In the genomic region with DNA sequence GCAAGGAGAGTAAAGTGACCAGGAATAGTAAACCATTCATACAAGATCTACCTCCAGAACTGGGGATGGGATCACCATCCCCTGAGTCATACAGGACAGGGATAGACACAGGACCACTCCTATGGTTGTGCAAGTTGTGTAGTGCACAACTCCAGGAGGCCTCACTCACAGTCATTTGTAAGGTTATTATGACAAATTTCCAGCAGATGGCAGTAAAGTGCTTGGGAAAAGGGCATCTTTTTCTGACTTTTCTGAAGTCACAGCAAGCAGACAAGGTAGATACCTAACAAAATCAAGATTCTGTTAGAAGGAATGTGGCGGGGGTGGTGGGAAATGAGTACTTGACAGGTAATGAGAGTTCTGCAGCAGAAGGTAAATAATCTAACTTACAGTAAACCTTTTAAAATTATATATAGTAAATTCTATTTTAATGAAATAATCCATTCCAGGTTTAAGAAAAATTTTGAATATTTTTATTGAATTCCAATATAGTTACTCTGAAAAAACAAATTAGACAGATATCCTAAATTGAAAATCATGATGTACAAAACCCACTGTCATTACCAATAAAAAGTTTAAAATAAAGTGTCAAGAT, we compare ENCODE assay signal across 8 cellular contexts. TPM values are rescaled to one million over a fixed set of nuclear protein-coding genes. Genes with fewer than 3 reads are reported as not detected.
DNase-seq lines count a peak whose midpoint lies in the region; ATAC-seq, FAIRE-seq and TF ChIP-seq lines count a peak whose summit lies in the region.

No MANE protein-coding gene starts in this region.

- FAIRE-seq in urothelium cell line (lab: Jason Lieb, UNC): no peak

- H3K4me1 ChIP-seq in RWPE2 (ENCODE audit: insufficient read depth, poor library complexity, severe bottlenecking): peaks cover 29% of the 10 kb centered on the region
- no peaks in the 10 kb centered on the region for H3K4me1 ChIP-seq in colonic mucosa
- H3K4me1 ChIP-seq in liver (ENCODE audit: control insufficient read depth in 4 of 4, insufficient read depth in 4 of 4, low read length in 3 of 4): peaks cover 6 to 14% (median 13%) of the 10 kb centered on the region in 4 donors

- H3K9me3 ChIP-seq in RWPE2 (ENCODE audit: severe bottlenecking) (no peaks in the 10 kb centered on the region), colonic mucosa (no peaks in the 10 kb centered on the region), liver (ENCODE audit: control insufficient read depth in 4 of 4, low read length in 3 of 4) (no peaks in the 10 kb centered on the region)

- no peak overlapping the region for H3K4me3 ChIP-seq in RWPE2 (ENCODE audit: severe bottlenecking)
- no peak overlapping the region for H3K4me3 ChIP-seq in colonic mucosa
- no peak overlapping the region for H3K4me3 ChIP-seq in liver (ENCODE audit: low read depth in 1 of 3, low read length in 3 of 3)

- in situ Hi-C loops in KBM-7 (cut with MboI; ENCODE audit: low pct_unique_long_range_greater_than_20kb, low sequenced_read_pairs): loop anchor here (25.0 kb wide), 1 partner anchor 324 kb away; no protein-coding TSS in a partner anchor

- TF ChIP-seq CTCF in RWPE2 (IDR thresholded peaks at IDR 0.05; ENCODE audit: poor library complexity, severe bottlenecking) (peak; percentile 84), colonic mucosa (IDR thresholded peaks at IDR 0.05) (peak; percentile 45), liver (IDR thresholded peaks at IDR 0.05; ENCODE audit: low read depth, low read length, missing input control) (peak; percentile 72)

- DNase-seq in DMS53 (lab: John Stamatoyannopoulos, UW): peak; percentile 79
- peak; percentile 80 for DNase-seq in KBM-7
- no peak for DNase-seq in RWPE2 (ENCODE audit: low spot score)
- DNase-seq in colonic mucosa: no peak
- DNase-seq in urothelium cell line (ENCODE audit: low spot score): peak; percentile 50
- no peak for DNase-seq in activated effector memory CD4-positive, alpha-beta T cell treated with Interleukin-2 at 50 U/mL for 16 hours

- ATAC-seq in GM19043 (IDR thresholded peaks at IDR 0.05; ENCODE audit: low read depth, unreplicated experiment) (peak; percentile 74), RWPE2 (ENCODE audit: low read depth) (peak; percentile 38; the same call in 2 of the 3 replicates)

- WGBS in liver: 63% methylated on average over 1 of the region's 1 CpG

- peak; percentile 91 to 96 for TF ChIP-seq RAD21 in liver (IDR thresholded peaks at IDR 0.05)

- intact Hi-C loops in colonic mucosa (cut with DNase I): loop anchor here (2.0 to 10.0 kb wide), 2 partner anchors 227 to 323 kb away; no protein-coding TSS in a partner anchor

- no peak overlapping the region for H3K27ac ChIP-seq in RWPE2 (ENCODE audit: poor library complexity, severe bottlenecking)
- no peak overlapping the region for H3K27ac ChIP-seq in colonic mucosa
- H3K27ac ChIP-seq in liver (ENCODE audit: low read depth in 1 of 2, low read length in 2 of 2): no peak overlapping the region

- no peaks in the 10 kb centered on the region for H3K27me3 ChIP-seq in RWPE2 (ENCODE audit: insufficient read depth, poor library complexity, severe bottlenecking)
- no peaks in the 10 kb centered on the region for H3K27me3 ChIP-seq in colonic mucosa
- no peaks in the 10 kb centered on the region for H3K27me3 ChIP-seq in liver (ENCODE audit: control insufficient read depth in 4 of 4, insufficient read depth in 4 of 4, low read length in 3 of 4)

- H3K9ac ChIP-seq in colonic mucosa (ENCODE audit: low read depth in 2 of 2, low read length in 2 of 2) (no peak overlapping the region), liver (ENCODE audit: low read depth in 1 of 2, low read length in 2 of 2) (no peak overlapping the region)

- H3K36me3 ChIP-seq in RWPE2 (ENCODE audit: low read depth) (peaks cover 44% of the 10 kb centered on the region), colonic mucosa (no peaks in the 10 kb centered on the region), liver (ENCODE audit: control insufficient read depth in 4 of 4, insufficient read depth in 3 of 4, low read depth in 1 of 4, low read length in 3 of 4) (peaks cover 0 to 16% (median 3%) of the 10 kb centered on the region in 4 donors)

TF ChIP-seq in liver, 16 proteins besides CTCF, POLR2A, EP300 and RAD21:
- TF ChIP-seq RXRA (IDR thresholded peaks at IDR 0.05): no peak
- TF ChIP-seq JUND (IDR thresholded peaks at IDR 0.05): no peak
- no peak for TF ChIP-seq FOXA1 (IDR thresholded peaks at IDR 0.05)
- no peak for TF ChIP-seq EGR1 (IDR thresholded peaks at IDR 0.05; ENCODE audit: low read depth in 2 of 2)
- no peak for TF ChIP-seq YY1 (IDR thresholded peaks at IDR 0.05)
- no peak for TF ChIP-seq FOXA2 (IDR thresholded peaks at IDR 0.05)
- TF ChIP-seq NR2F2 (IDR thresholded peaks at IDR 0.05): no peak
- no peak for TF ChIP-seq GABPA (IDR thresholded peaks at IDR 0.05 in 1 of 2, conservative IDR thresholded peaks at IDR 0.05 in 1 of 2)
- TF ChIP-seq SP1 (IDR thresholded peaks at IDR 0.05): no peak
- TF ChIP-seq, protein P1, sequence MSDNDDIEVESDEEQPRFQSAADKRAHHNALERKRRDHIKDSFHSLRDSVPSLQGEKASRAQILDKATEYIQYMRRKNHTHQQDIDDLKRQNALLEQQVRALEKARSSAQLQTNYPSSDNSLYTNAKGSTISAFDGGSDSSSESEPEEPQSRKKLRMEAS (IDR thresholded peaks at IDR 0.05): no peak
- TF ChIP-seq, protein P2, sequence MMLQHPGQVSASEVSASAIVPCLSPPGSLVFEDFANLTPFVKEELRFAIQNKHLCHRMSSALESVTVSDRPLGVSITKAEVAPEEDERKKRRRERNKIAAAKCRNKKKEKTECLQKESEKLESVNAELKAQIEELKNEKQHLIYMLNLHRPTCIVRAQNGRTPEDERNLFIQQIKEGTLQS (IDR thresholded peaks at IDR 0.05): no peak
- TF ChIP-seq TAF1 (conservative IDR thresholded peaks at IDR 0.05): no peak
- TF ChIP-seq HNF4G (IDR thresholded peaks at IDR 0.05): no peak
- TF ChIP-seq, protein P3, sequence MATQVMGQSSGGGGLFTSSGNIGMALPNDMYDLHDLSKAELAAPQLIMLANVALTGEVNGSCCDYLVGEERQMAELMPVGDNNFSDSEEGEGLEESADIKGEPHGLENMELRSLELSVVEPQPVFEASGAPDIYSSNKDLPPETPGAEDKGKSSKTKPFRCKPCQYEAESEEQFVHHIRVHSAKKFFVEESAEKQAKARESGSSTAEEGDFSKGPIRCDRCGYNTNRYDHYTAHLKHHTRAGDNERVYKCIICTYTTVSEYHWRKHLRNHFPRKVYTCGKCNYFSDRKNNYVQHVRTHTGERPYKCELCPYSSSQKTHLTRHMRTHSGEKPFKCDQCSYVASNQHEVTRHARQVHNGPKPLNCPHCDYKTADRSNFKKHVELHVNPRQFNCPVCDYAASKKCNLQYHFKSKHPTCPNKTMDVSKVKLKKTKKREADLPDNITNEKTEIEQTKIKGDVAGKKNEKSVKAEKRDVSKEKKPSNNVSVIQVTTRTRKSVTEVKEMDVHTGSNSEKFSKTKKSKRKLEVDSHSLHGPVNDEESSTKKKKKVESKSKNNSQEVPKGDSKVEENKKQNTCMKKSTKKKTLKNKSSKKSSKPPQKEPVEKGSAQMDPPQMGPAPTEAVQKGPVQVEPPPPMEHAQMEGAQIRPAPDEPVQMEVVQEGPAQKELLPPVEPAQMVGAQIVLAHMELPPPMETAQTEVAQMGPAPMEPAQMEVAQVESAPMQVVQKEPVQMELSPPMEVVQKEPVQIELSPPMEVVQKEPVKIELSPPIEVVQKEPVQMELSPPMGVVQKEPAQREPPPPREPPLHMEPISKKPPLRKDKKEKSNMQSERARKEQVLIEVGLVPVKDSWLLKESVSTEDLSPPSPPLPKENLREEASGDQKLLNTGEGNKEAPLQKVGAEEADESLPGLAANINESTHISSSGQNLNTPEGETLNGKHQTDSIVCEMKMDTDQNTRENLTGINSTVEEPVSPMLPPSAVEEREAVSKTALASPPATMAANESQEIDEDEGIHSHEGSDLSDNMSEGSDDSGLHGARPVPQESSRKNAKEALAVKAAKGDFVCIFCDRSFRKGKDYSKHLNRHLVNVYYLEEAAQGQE (IDR thresholded peaks at IDR 0.05): no peak
- no peak for TF ChIP-seq HNF4A (conservative IDR thresholded peaks at IDR 0.05)
- TF ChIP-seq, protein P4, sequence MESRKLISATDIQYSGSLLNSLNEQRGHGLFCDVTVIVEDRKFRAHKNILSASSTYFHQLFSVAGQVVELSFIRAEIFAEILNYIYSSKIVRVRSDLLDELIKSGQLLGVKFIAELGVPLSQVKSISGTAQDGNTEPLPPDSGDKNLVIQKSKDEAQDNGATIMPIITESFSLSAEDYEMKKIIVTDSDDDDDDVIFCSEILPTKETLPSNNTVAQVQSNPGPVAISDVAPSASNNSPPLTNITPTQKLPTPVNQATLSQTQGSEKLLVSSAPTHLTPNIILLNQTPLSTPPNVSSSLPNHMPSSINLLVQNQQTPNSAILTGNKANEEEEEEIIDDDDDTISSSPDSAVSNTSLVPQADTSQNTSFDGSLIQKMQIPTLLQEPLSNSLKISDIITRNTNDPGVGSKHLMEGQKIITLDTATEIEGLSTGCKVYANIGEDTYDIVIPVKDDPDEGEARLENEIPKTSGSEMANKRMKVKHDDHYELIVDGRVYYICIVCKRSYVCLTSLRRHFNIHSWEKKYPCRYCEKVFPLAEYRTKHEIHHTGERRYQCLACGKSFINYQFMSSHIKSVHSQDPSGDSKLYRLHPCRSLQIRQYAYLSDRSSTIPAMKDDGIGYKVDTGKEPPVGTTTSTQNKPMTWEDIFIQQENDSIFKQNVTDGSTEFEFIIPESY (IDR thresholded peaks at IDR 0.05): no peak

RNA-seq across cellular contexts. Expression of a gene that starts 16.7 kb away (rescaled TPM):
- total RNA-seq in colonic mucosa: 1 to 10 TPM; 3.0 to 4.0 TPM
- total RNA-seq in liver: 1 to 10 TPM; 1.1 to 5.1 TPM
- polyA plus RNA-seq in liver: 1 to 10 TPM in 1 of 2 donors, under 1 TPM in 1; 0.55 to 2.1 TPM

RNA-seq across cellular contexts. Expression of a gene that starts 42.1 kb away (rescaled TPM):
- total RNA-seq in colonic mucosa (100 to 1,000 TPM; 451 to 491 TPM), liver (100 to 1,000 TPM; 281 to 403 TPM)
- 100 to 1,000 TPM; 137 to 182 TPM for polyA plus RNA-seq in liver

RNA-seq across cellular contexts. Expression of a gene that starts 42.6 kb away (rescaled TPM):
- 10 to 100 TPM in 1 of 2 donors, 1 to 10 TPM in 1; 9.6 to 16.9 TPM for total RNA-seq in colonic mucosa
- total RNA-seq in liver: 10 to 100 TPM in 1 of 2 donors, 1 to 10 TPM in 1; 5.4 to 10.4 TPM
- 1 to 10 TPM; 2.0 to 2.6 TPM for polyA plus RNA-seq in liver

Comparison
In these comparisons a context has a peak if more than half of its experiments do, and no peak if none do; other contexts are left out.
1. DNase-seq: peak in DMS53 (single experiment), KBM-7 (single experiment) and urothelium cell line (single experiment); none in RWPE2 (single experiment), colonic mucosa (single experiment) and activated effector memory CD4-positive, alpha-beta T cell treated with Interleukin-2 at 50 U/mL for 16 hours (single experiment).
2. Peak in every context shown above with its lines, with median percentiles within 50 percentile points of each other: CTCF ChIP-seq.